23 cellular contexts compared by ENCODE assay signal in genomic region chr9:111442360-111443027, GRCh38.
"Had no signal": no experiment of that assay in that cellular context is flagged by ENCODE, and none has a peak within 500 bp of the region (broad histone marks: within the 10 kb centered on the region; RNA-seq: fewer than 3 reads in every experiment).

No MANE protein-coding gene starts in this region.

- H3K27me3 ChIP-seq: SJSA1 had no signal

- H3K27ac ChIP-seq: SJSA1 had no signal

- DNase-seq: KBM-7, MV-4-11, NCI-H1048, NCI-H1105, NCI-H1417, NCI-H146, NCI-H187, NCI-H2029, NCI-H2081 treated with DMSO at 0.1 percent for 48 hours, NCI-H2171, NCI-H226, NCI-H446, NCI-H510A, NCI-H524 treated with DMSO at 0.1 percent for 48 hours, NCI-H69, NCI-H774, Right ventricle myocardium superior, RPMI8226, SIG-M5, SK-N-SH, SW 1271 had no signal

- H3K9ac ChIP-seq: SK-N-SH had no signal

- H3K4me3 ChIP-seq: SJSA1 had no signal

- FAIRE-seq: RCC 7860 had no signal

- H3K9me3 ChIP-seq: SJSA1, SK-N-SH had no signal

- H3K4me2 ChIP-seq: SK-N-SH had no signal

- H3K4me1 ChIP-seq: SJSA1 had no signal
